8 cellular contexts compared by ENCODE assay signal in genomic region chr22:30290679-30291333, GRCh38. TPM values are rescaled to one million over a fixed set of nuclear protein-coding genes. Genes with fewer than 3 reads are reported as not detected.
A peak's percentile ranks its signal among the peaks of the same experiment; 100 is the strongest.
DNase-seq lines count a peak whose midpoint lies in the region; ATAC-seq, FAIRE-seq and TF ChIP-seq lines count a peak whose summit lies in the region.

No MANE protein-coding gene starts in this region.

- H3K9me3 ChIP-seq in NT2/D1 (ENCODE audit: insufficient read depth, low read length) = no peaks in the 10 kb centered on the region
- H3K9me3 ChIP-seq in stomach smooth muscle (ENCODE audit: control insufficient read depth in 2 of 2, low read length in 2 of 2) = no peaks in the 10 kb centered on the region

- H3K36me3 ChIP-seq in NT2/D1 (ENCODE audit: insufficient read depth, insufficient read length, low read length) = peaks cover 55% of the 10 kb centered on the region
- peaks cover 23 to 25% of the 10 kb centered on the region in 2 donors for H3K36me3 ChIP-seq in stomach smooth muscle (ENCODE audit: control insufficient read depth in 2 of 2, insufficient read depth in 2 of 2, low read length in 2 of 2)

- H3K9ac ChIP-seq in NT2/D1 (ENCODE audit: insufficient read length, low read depth) = peak overlapping the region; percentile 72
- H3K9ac ChIP-seq in stomach smooth muscle (ENCODE audit: low read length in 2 of 2) = peak overlapping the region; percentile 70 to 74

- no peak for ATAC-seq in HG03139 (IDR thresholded peaks at IDR 0.05; ENCODE audit: unreplicated experiment)

- no peak for TF ChIP-seq CTCF in choroid plexus epithelial cell (conservative IDR thresholded peaks at IDR 0.05; ENCODE audit: low read depth, low read length)

- no peaks in the 10 kb centered on the region for H3K27me3 ChIP-seq in NT2/D1 (ENCODE audit: insufficient read depth, insufficient read length)
- H3K27me3 ChIP-seq in stomach smooth muscle (ENCODE audit: control insufficient read depth in 1 of 2, insufficient read depth in 2 of 2, low read length in 2 of 2) = no peaks in the 10 kb centered on the region

- peaks cover 20% of the 10 kb centered on the region for H3K4me1 ChIP-seq in NT2/D1 (ENCODE audit: insufficient read depth, insufficient read length)
- H3K4me1 ChIP-seq in stomach smooth muscle (ENCODE audit: control insufficient read depth, insufficient read depth, low read length) = peaks cover 38% of the 10 kb centered on the region

- peak; percentile 70 for FAIRE-seq in GM12892 (lab: Jason Lieb, UNC)

- DNase-seq in GM12892 (ENCODE audit: insufficient read length) (no peak), NT2/D1 (ENCODE audit: low read depth, low spot score) (no peak), choroid plexus epithelial cell (ENCODE audit: low read depth) (peak; percentile 86), left kidney (ENCODE audit: low read depth, low spot score) (peak; percentile 47), NCI-H2171 treated with DMSO at 0.1 percent for 48 hours (lab: John Stamatoyannopoulos, UW) (no peak)
- DNase-seq in stimulated activated CD8-positive, alpha-beta memory T cell treated with anti-CD3 and anti-CD28 coated beads, Interleukin-4, amount 100 ng/mL, for 48 hours = no peak

- peak overlapping the region; percentile 90 for H3K27ac ChIP-seq in stomach smooth muscle (ENCODE audit: low read length)

- TF ChIP-seq POLR2A in GM12892 (IDR thresholded peaks at IDR 0.05; ENCODE audit: low read depth, low read length) = peak; percentile 57

- H3K4me3 ChIP-seq in NT2/D1 (ENCODE audit: insufficient read length, low read depth) (no peak overlapping the region), choroid plexus epithelial cell (ENCODE audit: low read depth, low read length) (no peak overlapping the region), stomach smooth muscle (ENCODE audit: low read length in 2 of 2) (peak overlapping the region; percentile 6 to 88)

RNA-seq across cellular contexts. Expression of gene CASTOR1, which starts 1.5 kb away (rescaled TPM):
- 4.7 TPM for polyA plus RNA-seq in GM12892 (2012; ENCODE audit: missing spikeins)

RNA-seq across cellular contexts. Expression of gene OSM, which starts 24.2 kb away (rescaled TPM):
- polyA plus RNA-seq in GM12892 (2012; ENCODE audit: missing spikeins) = not detected

RNA-seq across cellular contexts. Expression of gene TBC1D10A, which starts 35.9 kb away (rescaled TPM):
- polyA plus RNA-seq in GM12892 (2012; ENCODE audit: missing spikeins) = 11.7 TPM

RNA-seq across cellular contexts. Expression of gene LIF, which starts 44.2 kb away (rescaled TPM):
- 1.2 TPM for polyA plus RNA-seq in GM12892 (2012; ENCODE audit: missing spikeins)

Comparison
In these comparisons a context has a peak if more than half of its experiments do, and no peak if none do; other contexts are left out.
1. DNase-seq: peak in choroid plexus epithelial cell (single experiment) and left kidney (single experiment); none in GM12892 (single experiment), NT2/D1 (single experiment), NCI-H2171 treated with DMSO at 0.1 percent for 48 hours (single experiment) and stimulated activated CD8-positive, alpha-beta memory T cell treated with anti-CD3 and anti-CD28 coated beads, Interleukin-4, amount 100 ng/mL, for 48 hours (single experiment).
2. H3K4me3 ChIP-seq: peak in stomach smooth muscle (2 of 2); none in NT2/D1 (single experiment) and choroid plexus epithelial cell (single experiment).